Comparison of ENCODE assay signal across 9 cellular contexts in genomic region chr2:172813314-172813888, GRCh38.
DNase-seq lines count a peak whose midpoint lies in the region; ATAC-seq and TF ChIP-seq lines count a peak whose summit lies in the region.
"Had no signal": no experiment of that assay in that cellular context is flagged by ENCODE, and none has a peak within 500 bp of the region (broad histone marks: within the 10 kb centered on the region; RNA-seq: fewer than 3 reads in every experiment).

No MANE protein-coding gene starts in this region.

- ATAC-seq in SK-N-SH treated with all-trans-retinoic acid at 6 μM for 48 hours (peak; percentile 92), HG03571 (IDR thresholded peaks at IDR 0.05; ENCODE audit: unreplicated experiment) (no peak)

- H3K27ac ChIP-seq in suprapubic skin: no peak overlapping the region
- H3K27ac ChIP-seq in CD4-positive, alpha-beta memory T cell (ENCODE audit: low read depth, low read length): no peak overlapping the region

- no peak for TF ChIP-seq EP300 in suprapubic skin (IDR thresholded peaks at IDR 0.05)

- peak; percentile 27 to 36 for TF ChIP-seq CTCF in suprapubic skin (IDR thresholded peaks at IDR 0.05)

- no peaks in the 10 kb centered on the region for H3K36me3 Mint-ChIP-seq in CD4-positive, alpha-beta memory T cell

- H3K27me3 ChIP-seq in suprapubic skin: no peaks in the 10 kb centered on the region
- H3K27me3 ChIP-seq in CD4-positive, alpha-beta memory T cell (ENCODE audit: insufficient read depth, low read length): no peaks in the 10 kb centered on the region

- H3K36me3 ChIP-seq in suprapubic skin: no peaks in the 10 kb centered on the region
- H3K36me3 ChIP-seq in CD4-positive, alpha-beta memory T cell (ENCODE audit: insufficient read depth, low read length): no peaks in the 10 kb centered on the region

- WGBS in suprapubic skin: 38% methylated on average over 4 of the region's 4 CpGs

- no peak overlapping the region for H3K4me3 Mint-ChIP-seq in CD4-positive, alpha-beta memory T cell
- H3K4me3 Mint-ChIP-seq: T-helper 1 cell treated with Interleukin-12 subunit alpha and Interleukin-12 subunit beta and Interleukin-4 antibody, amounts not matched to agents 30 μg/mL and 1 μg/mL, for 36 hours had no signal

- H3K27me3 Mint-ChIP-seq in CD4-positive, alpha-beta memory T cell: peaks cover 7 to 11% of the 10 kb centered on the region in 2 donors

- DNase-seq in NCI-H510A treated with DMSO at 0.1 percent for 48 hours (lab: John Stamatoyannopoulos, UW): peak; percentile 45
- no peak for DNase-seq in NCI-H510A (lab: John Stamatoyannopoulos, UW)
- DNase-seq in globus pallidus (ENCODE audit: low spot score): peak; percentile 20
- no peak for DNase-seq in suprapubic skin (ENCODE audit: low spot score in 2 of 2)
- DNase-seq in CD4-positive, alpha-beta memory T cell: no peak
- DNase-seq in stimulated activated CD4-positive, alpha-beta T cell treated with anti-CD3 and anti-CD28 coated beads, Interleukin-12 subunit alpha, Interleukin-12 subunit beta, amount 100 ng/mL, for 4 hours: no peak

- H3K9me3 ChIP-seq in suprapubic skin: no peaks in the 10 kb centered on the region
- no peaks in the 10 kb centered on the region for H3K9me3 ChIP-seq in CD4-positive, alpha-beta memory T cell (ENCODE audit: control insufficient read depth in 1 of 2, low read length in 2 of 2)

- POLR2A ChIA-PET in CD4-positive, alpha-beta memory T cell (lab: Charles Lee; ENCODE audit: partially characterized antibody): no interaction called here

- no peaks in the 10 kb centered on the region for H3K4me1 ChIP-seq in suprapubic skin
- no peaks in the 10 kb centered on the region for H3K4me1 ChIP-seq in CD4-positive, alpha-beta memory T cell (ENCODE audit: insufficient read depth, low read length)

- H3K4me1 Mint-ChIP-seq in CD4-positive, alpha-beta memory T cell: no peaks in the 10 kb centered on the region

- intact Hi-C loops in CD4-positive, alpha-beta memory T cell (cut with micrococcal nuclease): no loop called here

- no peak overlapping the region for H3K27ac Mint-ChIP-seq in CD4-positive, alpha-beta memory T cell
- H3K27ac Mint-ChIP-seq: T-helper 1 cell treated with Interleukin-12 subunit alpha and Interleukin-12 subunit beta and Interleukin-4 antibody, amounts not matched to agents 30 μg/mL and 1 μg/mL, for 36 hours had no signal

- TF ChIP-seq POLR2A in suprapubic skin (IDR thresholded peaks at IDR 0.05): no peak

- H3K9me3 Mint-ChIP-seq in CD4-positive, alpha-beta memory T cell: no peaks in the 10 kb centered on the region
- H3K9me3 Mint-ChIP-seq: T-helper 1 cell treated with Interleukin-12 subunit alpha and Interleukin-12 subunit beta and Interleukin-4 antibody, amounts not matched to agents 30 μg/mL and 1 μg/mL, for 36 hours had no signal

- H3K4me3 ChIP-seq in suprapubic skin: no peak overlapping the region
- no peak overlapping the region for H3K4me3 ChIP-seq in CD4-positive, alpha-beta memory T cell (ENCODE audit: low read length in 2 of 2)

- CTCF ChIA-PET in CD4-positive, alpha-beta memory T cell (lab: Charles Lee; ENCODE audit: partially characterized antibody): interaction anchor here (1.0 kb wide), 1 partner anchor 119 kb away, joined by 3 read pairs; no protein-coding TSS in a partner anchor

TF ChIP-seq in SK-N-SH treated with all-trans-retinoic acid at 6 μM for 48 hours, 23 proteins besides CTCF, POLR2A, EP300 and RAD21:
- TF ChIP-seq POU6F1 (CRISPR knock-in tag; IDR thresholded peaks at IDR 0.05; ENCODE audit: borderline replicate concordance, low read depth): no peak
- TF ChIP-seq ZNF565 (CRISPR knock-in tag; conservative IDR thresholded peaks at IDR 0.05; ENCODE audit: low read depth): no peak
- TF ChIP-seq TSHZ2 (CRISPR knock-in tag; IDR thresholded peaks at IDR 0.05): no peak
- no peak for TF ChIP-seq GLIS3 (CRISPR knock-in tag; IDR thresholded peaks at IDR 0.05)
- no peak for TF ChIP-seq RARB (CRISPR knock-in tag; IDR thresholded peaks at IDR 0.05)
- no peak for TF ChIP-seq ZFP30 (CRISPR knock-in tag; IDR thresholded peaks at IDR 0.05)
- TF ChIP-seq PATZ1 (CRISPR knock-in tag; IDR thresholded peaks at IDR 0.05; ENCODE audit: borderline replicate concordance): no peak
- TF ChIP-seq CSDC2 (CRISPR knock-in tag; IDR thresholded peaks at IDR 0.05): no peak
- TF ChIP-seq PPARA (CRISPR knock-in tag; IDR thresholded peaks at IDR 0.05; ENCODE audit: borderline replicate concordance): no peak
- no peak for TF ChIP-seq ESRRG (CRISPR knock-in tag; IDR thresholded peaks at IDR 0.05)
- TF ChIP-seq SNAI2 (CRISPR knock-in tag; IDR thresholded peaks at IDR 0.05): no peak
- no peak for TF ChIP-seq ZC3H10 (CRISPR knock-in tag; IDR thresholded peaks at IDR 0.05)
- no peak for TF ChIP-seq ISL1 (CRISPR knock-in tag; IDR thresholded peaks at IDR 0.05)
- TF ChIP-seq OSR1 (CRISPR knock-in tag; IDR thresholded peaks at IDR 0.05): no peak
- no peak for TF ChIP-seq CSRNP3 (CRISPR knock-in tag; IDR thresholded peaks at IDR 0.05)

Comparison
In these comparisons a context has a peak if more than half of its experiments do, and no peak if none do; other contexts are left out.
1. DNase-seq: peak in NCI-H510A treated with DMSO at 0.1 percent for 48 hours (single experiment) and globus pallidus (single experiment); none in NCI-H510A (single experiment), suprapubic skin (0 of 2), CD4-positive, alpha-beta memory T cell (0 of 5) and stimulated activated CD4-positive, alpha-beta T cell treated with anti-CD3 and anti-CD28 coated beads, Interleukin-12 subunit alpha, Interleukin-12 subunit beta, amount 100 ng/mL, for 4 hours (single experiment).